18 cellular contexts compared by ENCODE assay signal in the genomic region with DNA sequence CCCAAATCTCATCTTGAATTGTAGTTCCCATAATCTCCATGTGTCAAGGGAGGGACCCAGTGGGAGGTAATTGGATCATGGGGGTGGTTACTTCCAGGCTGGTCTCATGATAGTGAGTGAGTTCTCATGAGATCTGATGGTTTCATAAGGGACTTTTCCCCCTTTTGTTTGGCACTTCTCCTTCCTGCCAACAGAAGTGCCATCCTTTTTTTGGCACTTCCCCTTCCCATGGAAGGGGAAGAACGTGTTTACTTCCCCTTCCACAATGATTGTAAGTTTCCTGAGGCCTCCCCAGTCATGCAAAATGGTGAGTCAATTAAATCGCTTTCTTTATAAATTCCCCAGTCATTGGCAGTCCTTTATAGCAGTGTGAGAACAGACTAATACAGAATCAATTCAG. TPM values are rescaled to one million over a fixed set of nuclear protein-coding genes. Genes with fewer than 3 reads are reported as not detected.
DNase-seq lines count a peak whose midpoint lies in the region; ATAC-seq, FAIRE-seq and TF ChIP-seq lines count a peak whose summit lies in the region.
"Had no signal": no experiment of that assay in that cellular context is flagged by ENCODE, and none has a peak within 500 bp of the region (broad histone marks: within the 10 kb centered on the region; RNA-seq: fewer than 3 reads in every experiment).

No MANE protein-coding gene starts in this region.

- peaks cover 43 to 69% (median 56%) of the 10 kb centered on the region in 7 donors for H3K9me3 Mint-ChIP-seq in CD14-positive monocyte
- H3K9me3 Mint-ChIP-seq in dendritic cell treated with granulocyte-macrophage colony-stimulating factor and Interleukin-4, amounts not matched to agents 40 ng/mL and 50 ng/mL, for 4 days: peaks cover 59% of the 10 kb centered on the region
- peaks cover 15 to 18% of the 10 kb centered on the region in 2 donors for H3K9me3 Mint-ChIP-seq in activated naive CD4-positive, alpha-beta T cell treated with anti-CD3 and anti-CD28 coated beads, Interleukin-2, amount 50 U/mL, for 72 hours

- TF ChIP-seq CTCF in CD14-positive monocyte (IDR thresholded peaks at IDR 0.05): no peak

- intact Hi-C loops in CD14-positive monocyte (cut with micrococcal nuclease): no loop called here
- intact Hi-C loops in dendritic cell treated with granulocyte-macrophage colony-stimulating factor and Interleukin-4, amounts not matched to agents 40 ng/mL and 50 ng/mL, for 4 days (cut with micrococcal nuclease): no loop called here

- H3K4me3 Mint-ChIP-seq in CD14-positive monocyte: no peak overlapping the region
- no peak overlapping the region for H3K4me3 Mint-ChIP-seq in dendritic cell treated with granulocyte-macrophage colony-stimulating factor and Interleukin-4, amounts not matched to agents 40 ng/mL and 50 ng/mL, for 4 days
- H3K4me3 Mint-ChIP-seq: CD4-positive, alpha-beta memory T cell; H9 had no signal

- H3K36me3 Mint-ChIP-seq in CD14-positive monocyte: peaks cover 9 to 16% of the 10 kb centered on the region in 2 donors
- peaks cover 25% of the 10 kb centered on the region for H3K36me3 Mint-ChIP-seq in dendritic cell treated with granulocyte-macrophage colony-stimulating factor and Interleukin-4, amounts not matched to agents 40 ng/mL and 50 ng/mL, for 4 days (ENCODE audit: low read depth)
- H3K36me3 Mint-ChIP-seq in activated naive CD4-positive, alpha-beta T cell treated with anti-CD3 and anti-CD28 coated beads, Interleukin-2, amount 50 U/mL, for 72 hours: peaks cover 11 to 37% of the 10 kb centered on the region in 2 donors

- ATAC-seq in GM18517 (IDR thresholded peaks at IDR 0.05; ENCODE audit: unreplicated experiment): no peak
- ATAC-seq in activated naive CD4-positive, alpha-beta T cell treated with anti-CD3 and anti-CD28 coated beads, Interleukin-2, amount 50 U/mL, for 72 hours: no peak
- ATAC-seq: GM12878, HepG2 had no signal

- DNase-seq in CD14-positive monocyte (ENCODE audit: low spot score) (no peak), HTR-8/SVneo (ENCODE audit: insufficient read length, low spot score) (no peak), MV-4-11 (lab: John Stamatoyannopoulos, UW) (peak; percentile 57), UCSD-AML1 (lab: John Stamatoyannopoulos, UW; ENCODE audit: unreplicated experiment) (no peak)
- DNase-seq in activated naive CD4-positive, alpha-beta T cell treated with anti-CD3 and anti-CD28 coated beads, Interleukin-2, amount 50 U/mL, for 72 hours (ENCODE audit: low spot score in 2 of 2): no peak
- DNase-seq: ACHN; CD4-positive, alpha-beta memory T cell; DMS79; GOT3; H9 had no signal

- peak overlapping the region; percentile 78 to 94 (median 83) for H3K27ac Mint-ChIP-seq in CD14-positive monocyte
- peak overlapping the region; percentile 66 for H3K27ac Mint-ChIP-seq in dendritic cell treated with granulocyte-macrophage colony-stimulating factor and Interleukin-4, amounts not matched to agents 40 ng/mL and 50 ng/mL, for 4 days
- H3K27ac Mint-ChIP-seq in activated naive CD4-positive, alpha-beta T cell treated with anti-CD3 and anti-CD28 coated beads, Interleukin-2, amount 50 U/mL, for 72 hours: no peak overlapping the region
- H3K27ac Mint-ChIP-seq: CD4-positive, alpha-beta memory T cell; H9 had no signal

- peak; percentile 58 for FAIRE-seq in HTR-8/SVneo (lab: Jason Lieb, UNC)
- FAIRE-seq: GM12878, GM18507, HepG2 had no signal

- H3K4me1 Mint-ChIP-seq in CD14-positive monocyte: peaks cover 33% of the 10 kb centered on the region
- H3K4me1 Mint-ChIP-seq in dendritic cell treated with granulocyte-macrophage colony-stimulating factor and Interleukin-4, amounts not matched to agents 40 ng/mL and 50 ng/mL, for 4 days (ENCODE audit: low read depth): peaks cover 32% of the 10 kb centered on the region
- H3K4me1 Mint-ChIP-seq: CD4-positive, alpha-beta memory T cell; H9 had no signal

- peaks cover 1 to 8% (median 7%) of the 10 kb centered on the region in 3 donors for H3K27me3 Mint-ChIP-seq in CD14-positive monocyte (ENCODE audit: low read depth in 3 of 3)
- peaks cover 9% of the 10 kb centered on the region for H3K27me3 Mint-ChIP-seq in dendritic cell treated with granulocyte-macrophage colony-stimulating factor and Interleukin-4, amounts not matched to agents 40 ng/mL and 50 ng/mL, for 4 days

RNA-seq across cellular contexts. Expression of a gene that starts 18.0 kb away (rescaled TPM):
- polyA plus RNA-seq in CD14-positive monocyte: not detected
- total RNA-seq in activated naive CD4-positive, alpha-beta T cell treated with anti-CD3 and anti-CD28 coated beads, Interleukin-2, amount 50 U/mL, for 72 hours: not detected
- total RNA-seq: A172; CD4-positive, alpha-beta memory T cell; G401; GM12878; H9; HT1080 had no signal
- polyA plus RNA-seq: CD4-positive, alpha-beta memory T cell; GM12878; HepG2 had no signal

RNA-seq across cellular contexts. Expression of a gene that starts 32.5 kb away (rescaled TPM):
- not detected for polyA plus RNA-seq in CD14-positive monocyte
- total RNA-seq in activated naive CD4-positive, alpha-beta T cell treated with anti-CD3 and anti-CD28 coated beads, Interleukin-2, amount 50 U/mL, for 72 hours: not detected
- total RNA-seq: A172; CD4-positive, alpha-beta memory T cell; G401; GM12878; H9; HepG2; HT1080 had no signal
- polyA plus RNA-seq: CD4-positive, alpha-beta memory T cell; GM12878; HepG2 had no signal

RNA-seq across cellular contexts. Expression of a gene that starts 41.8 kb away (rescaled TPM):
- polyA plus RNA-seq in CD14-positive monocyte: not detected
- total RNA-seq in activated naive CD4-positive, alpha-beta T cell treated with anti-CD3 and anti-CD28 coated beads, Interleukin-2, amount 50 U/mL, for 72 hours: not detected
- total RNA-seq: A172; CD4-positive, alpha-beta memory T cell; G401; GM12878; H9; HepG2; HT1080 had no signal
- polyA plus RNA-seq: CD4-positive, alpha-beta memory T cell; HepG2 had no signal

RNA-seq across cellular contexts. Expression of a gene that starts 50.1 kb away (rescaled TPM):
- polyA plus RNA-seq in CD14-positive monocyte: not detected
- not detected for total RNA-seq in activated naive CD4-positive, alpha-beta T cell treated with anti-CD3 and anti-CD28 coated beads, Interleukin-2, amount 50 U/mL, for 72 hours
- total RNA-seq: A172; CD4-positive, alpha-beta memory T cell; G401; GM12878; HepG2; HT1080 had no signal
- polyA plus RNA-seq: CD4-positive, alpha-beta memory T cell; GM12878; HepG2 had no signal

RNA-seq across cellular contexts. Expression of a gene that starts 55.8 kb away (rescaled TPM):
- under 1 TPM in 1 of 2 donors, not detected in 1; 0.23 TPM for polyA plus RNA-seq in CD14-positive monocyte
- under 1 TPM in 1 of 2 donors, not detected in 1; 0.70 TPM for total RNA-seq in activated naive CD4-positive, alpha-beta T cell treated with anti-CD3 and anti-CD28 coated beads, Interleukin-2, amount 50 U/mL, for 72 hours
- total RNA-seq: A172, G401, GM12878, HepG2, HT1080 had no signal
- polyA plus RNA-seq: GM12878 had no signal

Comparison
In these comparisons a context has a peak if more than half of its experiments do, and no peak if none do; other contexts are left out.
1. H3K27ac Mint-ChIP-seq: peak in CD14-positive monocyte (7 of 7) and dendritic cell treated with granulocyte-macrophage colony-stimulating factor and Interleukin-4, amounts not matched to agents 40 ng/mL and 50 ng/mL, for 4 days (single experiment); none in activated naive CD4-positive, alpha-beta T cell treated with anti-CD3 and anti-CD28 coated beads, Interleukin-2, amount 50 U/mL, for 72 hours (0 of 2).